8 cellular contexts compared by ENCODE assay signal in genomic region chr3:185768578-185768982, GRCh38. TPM values are rescaled to one million over a fixed set of nuclear protein-coding genes. Genes with fewer than 3 reads are reported as not detected.
DNase-seq lines count a peak whose midpoint lies in the region; ATAC-seq, FAIRE-seq and TF ChIP-seq lines count a peak whose summit lies in the region.
"Not testable (repeated sequence)": the region's sequence is repeated elsewhere in the genome, so short reads cannot be mapped to it uniquely, and the experiment has no call there.

No MANE protein-coding gene starts in this region.

- not testable (repeated sequence) for H3K27me3 Mint-ChIP-seq in WTC11 (ENCODE audit: low read depth)

- DNase-seq in Jurkat, Clone E6-1 (ENCODE audit: low read depth, low spot score), result peak; percentile 78
- peak; percentile 18 for DNase-seq in NCI-H774 (lab: John Stamatoyannopoulos, UW)
- DNase-seq in WTC11 (ENCODE audit: low spot score), result peak; percentile 65
- DNase-seq in K562 (ENCODE audit: extremely low read depth in 1 of 4, low spot score in 3 of 4), result peak; percentile 39 to 77 (median 56)
- peak in 1 of 2 donors; percentile 29 for DNase-seq in heart right ventricle
- peak; percentile 42 to 52 for DNase-seq in thyroid gland

- H3K9me3 ChIP-seq in DOHH2 (ENCODE audit: control insufficient read depth, insufficient read depth, low read length); K562 (replicated peaks; ENCODE audit: control insufficient read depth, insufficient read depth, low read depth, low read length); heart right ventricle; parathyroid adenoma (ENCODE audit: control insufficient read depth, low read length); thyroid gland: not testable (repeated sequence)

- not testable (repeated sequence) for TF ChIP-seq POLR2A in K562 (conservative IDR thresholded peaks at IDR 0.05); thyroid gland (IDR thresholded peaks at IDR 0.05)

- H3F3A ChIP-seq in DOHH2 (ENCODE audit: control insufficient read depth, insufficient read depth), result not testable (repeated sequence)

- peak; percentile 59 to 63 for TF ChIP-seq RAD21 in K562 (CRISPR knock-in tag; conservative IDR thresholded peaks at IDR 0.05 in 1 of 2, IDR thresholded peaks at IDR 0.05 in 1 of 2)

- FAIRE-seq in K562 (lab: Jason Lieb, UNC), result peak; percentile 68

- not testable (repeated sequence) for BruUV-seq in K562 (replicated peaks; lab: Mats Ljungman, UMichigan)

- H3K27ac Mint-ChIP-seq in WTC11, result not testable (repeated sequence)

- CTCF ChIA-PET in WTC11 (lab: Charles Lee), result interaction anchor here (0.6 to 2.5 kb wide), 51 partner anchors 8 to 448 kb away, joined by 3 to 79 read pairs (median 5); partner anchors contain the start of gene SENP2
- CTCF ChIA-PET in K562 (lab: Yijun Ruan, JAX; ENCODE audit: low intra/inter-chr PET ratio), result not testable (repeated sequence)

- in situ Hi-C loops in K562 (cut with MboI), result not testable (repeated sequence)

- not testable (repeated sequence) for H3K27ac ChIP-seq in DOHH2 (ENCODE audit: low read depth, low read length); K562 (ENCODE audit: extremely low read depth, low read depth, low read length); heart right ventricle; parathyroid adenoma; thyroid gland

- H3K4me1 ChIP-seq in DOHH2 (ENCODE audit: control insufficient read depth, low read length) (peaks cover 41% of the 10 kb centered on the region), K562 (replicated peaks in 1 of 2; ENCODE audit: control insufficient read depth in 2 of 2, insufficient read depth in 2 of 2, low read length in 2 of 2) (peaks cover 4 to 21% of the 10 kb centered on the region in 2 experiments; a peak in 4 of 5 replicates), heart right ventricle (peaks cover 6 to 26% (median 19%) of the 10 kb centered on the region in 9 donors)
- H3K4me1 ChIP-seq in parathyroid adenoma, thyroid gland: not testable (repeated sequence)

- H3K36me3 Mint-ChIP-seq in WTC11, result not testable (repeated sequence)

- H2AFZ ChIP-seq in K562 (ENCODE audit: low read depth, low read length), result not testable (repeated sequence)
- peak overlapping the region; percentile 6 for H2AFZ ChIP-seq in parathyroid adenoma

- TF ChIP-seq CTCF in DOHH2 (IDR thresholded peaks at IDR 0.05; ENCODE audit: low read depth, low read length, poor library complexity, severe bottlenecking) (peak; percentile 78), WTC11 (IDR thresholded peaks at IDR 0.05) (peak; percentile 80), K562 (IDR thresholded peaks at IDR 0.05 in 2 of 3, conservative IDR thresholded peaks at IDR 0.05 in 1 of 3; ENCODE audit: insufficient read depth in 2 of 3, low read depth in 1 of 3, low read length in 3 of 3) (peak; percentile 42 to 79 (median 74); a peak in 5 of 6 replicates), heart right ventricle (IDR thresholded peaks at IDR 0.05) (peak; percentile 40 to 84 (median 76)), parathyroid adenoma (IDR thresholded peaks at IDR 0.05) (peak; percentile 91), thyroid gland (IDR thresholded peaks at IDR 0.05) (peak; percentile 30 to 75 (median 66))

- H3K9me1 ChIP-seq in K562 (ENCODE audit: control insufficient read depth, insufficient read depth, low read length), result not testable (repeated sequence)

- H3K9me3 Mint-ChIP-seq in WTC11, result not testable (repeated sequence)

- not testable (repeated sequence) for H3K9me2 ChIP-seq in DOHH2 (replicated peaks; ENCODE audit: control insufficient read depth, low read length)

- H3K4me1 Mint-ChIP-seq in WTC11, result peaks cover 79% of the 10 kb centered on the region

- H3K4me3 Mint-ChIP-seq in WTC11, result not testable (repeated sequence)

- not testable (repeated sequence) for H3K4me3 ChIP-seq in DOHH2 (ENCODE audit: low read length); Jurkat, Clone E6-1 (ENCODE audit: low read length); K562; heart right ventricle; parathyroid adenoma (ENCODE audit: low read depth, low read length); thyroid gland (replicated peaks in 1 of 3)

- not testable (repeated sequence) for H3K27me3 ChIP-seq in DOHH2 (ENCODE audit: control insufficient read depth, low read length); K562 (ENCODE audit: control insufficient read depth in 2 of 2, insufficient read depth in 2 of 2, low read length in 2 of 2); heart right ventricle; parathyroid adenoma (ENCODE audit: control insufficient read depth, insufficient read depth, low read length); thyroid gland

- not testable (repeated sequence) for TF ChIP-seq EP300 in K562 (IDR thresholded peaks at IDR 0.05; ENCODE audit: low read length)

- H4K20me1 ChIP-seq in DOHH2 (ENCODE audit: control insufficient read depth, insufficient read depth, low read depth, low read length), result not testable (repeated sequence)
- peaks cover 16% of the 10 kb centered on the region for H4K20me1 ChIP-seq in K562 (replicated peaks; ENCODE audit: control insufficient read depth, insufficient read depth, low read length)

- H3K79me2 ChIP-seq in DOHH2 (ENCODE audit: control insufficient read depth, low read length), result not testable (repeated sequence)
- H3K79me2 ChIP-seq in K562 (ENCODE audit: control insufficient read depth, insufficient read depth, low read length), result peaks cover 89% of the 10 kb centered on the region
- H3K79me2 ChIP-seq in parathyroid adenoma, result peaks cover 18% of the 10 kb centered on the region

- not testable (repeated sequence) for H3K36me3 ChIP-seq in DOHH2 (ENCODE audit: control insufficient read depth, low read length); K562 (ENCODE audit: control insufficient read depth, insufficient read depth, low read length); heart right ventricle; parathyroid adenoma (ENCODE audit: control insufficient read depth, insufficient read depth, low read length); thyroid gland

- ATAC-seq in WTC11 (peak; percentile 59), K562 (peak; percentile 53)
- ATAC-seq in heart right ventricle, result not testable (repeated sequence)

- H3K4me2 ChIP-seq in DOHH2 (ENCODE audit: low read length); K562 (ENCODE audit: insufficient read depth, low read length); parathyroid adenoma (ENCODE audit: low read length): not testable (repeated sequence)

- WGBS in K562 (ENCODE audit: insufficient coverage, low coverage, missing lambda C conversion rate), result 28% methylated on average over 4 of the region's 4 CpGs
- WGBS in heart right ventricle, 2 donors, result 73 to 80% methylated on average over 4 of the region's 4 CpGs
- 88 to 90% methylated on average over 4 of the region's 4 CpGs for WGBS in thyroid gland, 2 donors

- intact Hi-C loops in K562 (cut with micrococcal nuclease) (loop anchor here (1.0 to 5.0 kb wide), 4 partner anchors 34 to 108 kb away; no protein-coding TSS in a partner anchor), heart right ventricle (cut with DNase I) (loop anchor here in 7 of 10 donors (1.0 to 10.0 kb wide), 5 partner anchors 91 to 108 kb away; no protein-coding TSS in a partner anchor), thyroid gland (cut with DNase I) (loop anchor here (10.0 kb wide), 1 partner anchor 94 kb away; no protein-coding TSS in a partner anchor)

- POLR2A ChIA-PET in WTC11 (lab: Charles Lee), result interaction anchor here (0.6 to 1.2 kb wide), 2 partner anchors 33 to 172 kb away, joined by 4 to 6 read pairs; no protein-coding TSS in a partner anchor
- POLR2A ChIA-PET in K562 (lab: Yijun Ruan, JAX), result interaction anchor here (0.6 to 1.8 kb wide), 12 partner anchors 9 to 169 kb away, joined by 3 to 9 read pairs (median 4); partner anchors contain the start of gene TRA2B

- not testable (repeated sequence) for H3K9ac ChIP-seq in K562 (ENCODE audit: insufficient read depth in 1 of 2, low read depth in 2 of 2, low read length in 2 of 2); parathyroid adenoma

RNA-seq across cellular contexts. Expression of gene IGF2BP2, which starts 56.3 kb away (rescaled TPM):
- polyA plus RNA-seq in Jurkat, Clone E6-1 (2012; ENCODE audit: insufficient read depth, insufficient read length), result 7.7 TPM
- total RNA-seq in WTC11 (2021) (133 to 157 TPM (median 150 TPM) in 3 replicates), K562 (2014; rRNA removed) (39.4 and 39.8 TPM in 2 replicates), K562 (2014; rRNA removed; fragmentation: Illumina TruSeq; extraction: Trizol) (31.9 and 35.7 TPM in 2 replicates), K562 (2015; rRNA removed; fragmentation: Illumina TruSeq; extraction: Trizol) (30.5 and 32.3 TPM in 2 replicates), K562 (2021) (57.3 and 59.6 TPM in 2 replicates), heart right ventricle (10 to 100 TPM; 13.0 to 17.8 (median 15.7) TPM), thyroid gland (10 to 100 TPM; 12.4 to 45.7 (median 15.9) TPM)
- 69.6 and 146 TPM in 2 replicates for total RNA-seq in K562 (2011; cell fraction: chromatin; rRNA removed; ENCODE audit: low replicate concordance)
- total RNA-seq in K562 (2011; cell fraction: nucleolus; rRNA removed), result 23.8 and 33.3 TPM in 2 replicates
- total RNA-seq in K562 (2011; cell fraction: nucleoplasm; rRNA removed), result 45.3 and 46.5 TPM in 2 replicates
- polyA plus RNA-seq in K562 (2011; rRNA removed) (3.4 and 5.2 TPM in 2 replicates), K562 (2014; fragmentation: Illumina TruSeq; extraction: Trizol) (50.0 and 58.5 TPM in 2 replicates), K562 (2014; fragmentation: Nextera tagmentation; extraction: Ambion mirVana) (1 to 10 TPM; 3.2 to 3.5 TPM), K562 (2014; rRNA removed) (21.1 and 27.7 TPM in 2 replicates), heart right ventricle (10 to 100 TPM in 1 of 2 donors, 1 to 10 TPM in 1; 9.4 to 10.7 TPM)
- 0.95 and 2.9 TPM in 2 replicates for polyA plus RNA-seq in K562 (2011; cell fraction: cytosol; rRNA removed)
- polyA plus RNA-seq in K562 (2011; cell fraction: nucleus; rRNA removed), result 11.1 and 17.4 TPM in 2 replicates
- 32.3 and 35.2 TPM in 2 replicates for polyA plus RNA-seq in K562 (2012)
- 13.0 and 18.7 TPM in 2 replicates for polyA minus RNA-seq in K562 (2011; rRNA and poly(A)+ RNA removed)
- polyA minus RNA-seq in K562 (2011; cell fraction: cytosol; rRNA and poly(A)+ RNA removed), result 9.4 and 13.0 TPM in 2 replicates
- polyA minus RNA-seq in K562 (2011; cell fraction: nucleus; rRNA and poly(A)+ RNA removed), result 17.1 and 20.3 TPM in 2 replicates
